8 cellular contexts compared by ENCODE assay signal in the genomic region with DNA sequence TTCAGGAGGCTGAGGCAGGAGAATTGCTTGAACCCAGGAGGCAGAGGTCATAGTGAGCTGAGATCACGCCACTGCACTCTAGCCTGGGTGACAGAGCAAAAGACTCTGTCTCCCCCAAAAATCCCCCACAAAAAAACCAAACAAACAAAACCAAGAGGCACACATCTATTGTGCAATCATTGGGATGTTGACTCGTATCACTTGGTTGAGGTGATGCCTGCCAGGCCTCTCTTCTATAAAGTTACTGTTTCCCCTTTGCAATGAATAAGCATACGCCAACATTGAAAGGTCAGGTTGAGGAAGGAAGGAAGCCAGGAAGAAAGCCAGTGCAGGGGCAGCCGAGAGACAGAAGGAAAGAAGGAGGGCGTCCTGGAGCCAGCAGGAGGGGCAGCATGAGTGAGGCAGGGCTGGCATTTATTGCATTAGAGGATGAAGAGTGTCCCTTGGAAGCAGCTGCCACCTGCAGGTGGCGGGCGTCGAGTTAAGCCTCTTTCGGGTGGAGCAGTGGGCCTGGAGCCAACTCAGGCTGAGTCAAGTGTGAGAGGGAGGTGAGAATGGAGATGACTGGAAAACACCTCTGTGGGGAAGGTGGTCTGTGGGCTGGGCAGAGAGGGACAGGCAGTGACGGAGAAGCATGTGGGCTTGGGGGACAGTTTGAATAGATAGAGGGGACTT. TPM values are rescaled to one million over a fixed set of nuclear protein-coding genes. Genes with fewer than 3 reads are reported as not detected.
DNase-seq lines count a peak whose midpoint lies in the region; ATAC-seq and TF ChIP-seq lines count a peak whose summit lies in the region.

No MANE protein-coding gene starts in this region.

- ATAC-seq in upper lobe of right lung = peak; percentile 6
- ATAC-seq in GM18868 (IDR thresholded peaks at IDR 0.05; ENCODE audit: unreplicated experiment) = no peak

- H3K27me3 ChIP-seq in HAP-1 (ENCODE audit: low read depth) = peaks cover 4% of the 10 kb centered on the region; the same call in 1 of the 2 replicates
- H3K27me3 ChIP-seq in mesendoderm (ENCODE audit: insufficient read depth, low read length, poor library complexity) = no peaks in the 10 kb centered on the region
- H3K27me3 ChIP-seq in upper lobe of right lung = no peaks in the 10 kb centered on the region

- intact Hi-C loops in upper lobe of right lung (cut with DNase I) = no loop called here

- H3K23ac ChIP-seq in mesendoderm (ENCODE audit: low read length) = no peak overlapping the region

- no peak overlapping the region for H3K56ac ChIP-seq in mesendoderm (ENCODE audit: low read length)

- H3K4me1 ChIP-seq in HAP-1 (no peaks in the 10 kb centered on the region), mesendoderm (ENCODE audit: control insufficient read depth, low read depth, low read length) (no peaks in the 10 kb centered on the region), upper lobe of right lung (peaks cover 7% of the 10 kb centered on the region)

- H3K4me3 ChIP-seq in HAP-1 (no peak overlapping the region), astrocyte of the spinal cord (ENCODE audit: low read depth, low read length) (no peak overlapping the region), mesendoderm (ENCODE audit: low read length) (no peak overlapping the region), upper lobe of right lung (no peak overlapping the region)

- no peak overlapping the region for H2BK15ac ChIP-seq in mesendoderm (replicated peaks; ENCODE audit: low read depth)

- no peak overlapping the region for H3K4ac ChIP-seq in mesendoderm (ENCODE audit: low read depth, low read length)

- in situ Hi-C loops in HAP-1 (cut with MboI; ENCODE audit: low sequenced_read_pairs) = no loop called here
- in situ Hi-C loops in astrocyte of the spinal cord (cut with HindIII; ENCODE audit: low sequenced_read_pairs) = no loop called here

- H3K27ac ChIP-seq in mesendoderm (ENCODE audit: low read depth, low read length) (no peak overlapping the region), upper lobe of right lung (no peak overlapping the region)

- H2AK5ac ChIP-seq in mesendoderm (ENCODE audit: low read length) = no peak overlapping the region

- H3K79me2 ChIP-seq in mesendoderm (ENCODE audit: control insufficient read depth, insufficient read depth, low read length) = no peaks in the 10 kb centered on the region

- no peak overlapping the region for H4K8ac ChIP-seq in mesendoderm (ENCODE audit: low read depth, low read length)

- TF ChIP-seq CTCF in astrocyte of the spinal cord (IDR thresholded peaks at IDR 0.05; ENCODE audit: low read depth, low read length) (peak; percentile 39), upper lobe of right lung (IDR thresholded peaks at IDR 0.05) (peak; percentile 21)

- no peak overlapping the region for H2BK120ac ChIP-seq in mesendoderm (ENCODE audit: low read depth, low read length)

- H3K79me1 ChIP-seq in mesendoderm (ENCODE audit: low read length) = no peaks in the 10 kb centered on the region

- H3K36me3 ChIP-seq in HAP-1 (replicated peaks) (no peaks in the 10 kb centered on the region), mesendoderm (ENCODE audit: control insufficient read depth, insufficient read depth, low read length) (no peaks in the 10 kb centered on the region), upper lobe of right lung (no peaks in the 10 kb centered on the region)

- DNase-seq in CD1c-positive myeloid dendritic cell (ENCODE audit: extremely low spot score) (peak; percentile 54), HAP-1 (ENCODE audit: low spot score in 2 of 2) (peak; percentile 62 to 81), NCI-H69 (lab: John Stamatoyannopoulos, UW) (peak; percentile 86), astrocyte of the spinal cord (ENCODE audit: low read depth, low spot score) (peak; percentile 39), mesendoderm (peak; percentile 83), upper lobe of right lung (peak; percentile 80), superior temporal gyrus (ENCODE audit: extremely low spot score) (no peak)

- no CpG with 5 or more reads among the region's 10 CpGs for WGBS in mesendoderm (ENCODE audit: extremely low coverage, insufficient coverage, low lambda C conversion rate)

- no peak overlapping the region for H3K4me2 ChIP-seq in mesendoderm (ENCODE audit: low read length)

- no peak overlapping the region for H3K18ac ChIP-seq in mesendoderm (ENCODE audit: low read length)

- no peak overlapping the region for H4K5ac ChIP-seq in mesendoderm (ENCODE audit: low read length)

- no peak overlapping the region for H3K9ac ChIP-seq in mesendoderm (ENCODE audit: low read length)

- H3K9me3 ChIP-seq in HAP-1 (no peaks in the 10 kb centered on the region), upper lobe of right lung (no peaks in the 10 kb centered on the region)

- H2BK5ac ChIP-seq in mesendoderm (ENCODE audit: low read length) = no peak overlapping the region

RNA-seq across cellular contexts. Expression of a gene that starts 8.3 kb away (rescaled TPM):
- polyA plus RNA-seq in mesendoderm (2013, experiment 1 of 2) = 0.34 TPM
- 0.35 TPM for polyA plus RNA-seq in mesendoderm (2013, experiment 2 of 2)
- 12.6 TPM for total RNA-seq in upper lobe of right lung
